In genomic region chr17:66946251-66946650, GRCh38 we compare ENCODE assay signal across 31 cellular contexts. TPM values are rescaled to one million over a fixed set of nuclear protein-coding genes. Genes with fewer than 3 reads are reported as not detected.
"Had no signal": no experiment of that assay in that cellular context is flagged by ENCODE, and none has a peak within 500 bp of the region (broad histone marks: within the 10 kb centered on the region; RNA-seq: fewer than 3 reads in every experiment).

No MANE protein-coding gene starts in this region.

- H3K27ac ChIP-seq: ascending aorta, gastroesophageal sphincter, hepatocyte, left ventricle myocardium inferior, ovary, psoas muscle, right atrium auricular region, thoracic aorta, upper lobe of left lung had no signal

- H3K27me3 ChIP-seq: ascending aorta, hepatocyte, ovary, right atrium auricular region, upper lobe of left lung had no signal

- H3K36me3 ChIP-seq: ascending aorta, gastroesophageal sphincter, left ventricle myocardium inferior, ovary, right atrium auricular region, thoracic aorta, upper lobe of left lung had no signal

- H3K4me1 Mint-ChIP-seq: activated CD8-positive, alpha-beta memory T cell treated with anti-CD3 and anti-CD28 coated beads, Interleukin-2, amount 10 ng/mL, durations not matched to agents 7 days and 5 days; activated naive CD8-positive, alpha-beta T cell treated with anti-CD3 and anti-CD28 coated beads, Interleukin-2, amount 10 ng/mL, durations not matched to agents 7 days and 5 days; stimulated activated effector memory CD8-positive, alpha-beta T cell treated with anti-CD3 and anti-CD28 coated beads, Interleukin-12 subunit alpha, Interleukin-12 subunit beta, amount 100 ng/mL, for 72 hours had no signal

- DNase-seq: activated CD4-positive, alpha-beta T cell treated with anti-CD3 and anti-CD28 coated beads for 36 hours; activated CD4-positive, CD25-positive, alpha-beta regulatory T cell; activated CD8-positive, alpha-beta memory T cell treated with anti-CD3 and anti-CD28 coated beads, Interleukin-2, amount 10 ng/mL, durations not matched to agents 7 days and 5 days; activated CD8-positive, alpha-beta T cell treated with anti-CD3 and anti-CD28 coated beads, Interleukin-2, amount 10 ng/mL, durations not matched to agents 7 days and 5 days; activated effector memory CD4-positive, alpha-beta T cell treated with Interleukin-2 at 50 U/mL for 16 hours; activated naive CD8-positive, alpha-beta T cell treated with anti-CD3 and anti-CD28 coated beads, Interleukin-2, amount 10 ng/mL, durations not matched to agents 7 days and 5 days; activated T-cell treated with anti-CD3 and anti-CD28 coated beads for 4 hours; cortex of kidney; effector memory CD8-positive, alpha-beta T cell; left ventricle myocardium inferior; mesendoderm; nephron progenitor cell; ovary; stimulated activated CD4-positive, alpha-beta T cell treated with anti-CD3 and anti-CD28 coated beads, Interleukin-4, amount 100 ng/mL, for 1 hour; T-helper 1 cell; upper lobe of left lung had no signal

- H2AFZ ChIP-seq: hepatocyte had no signal

- H3K4me3 ChIP-seq: ascending aorta, gastroesophageal sphincter, hepatocyte, left ventricle myocardium inferior, lung, ovary, psoas muscle, right atrium auricular region, thoracic aorta, upper lobe of left lung had no signal

- H3K4me1 ChIP-seq: ascending aorta, left ventricle myocardium inferior had no signal

- FAIRE-seq: endothelial cell of umbilical vein had no signal

- H3K4me2 ChIP-seq: hepatocyte had no signal

- H3K4me3 Mint-ChIP-seq: activated CD4-positive, alpha-beta T cell treated with anti-CD3 and anti-CD28 coated beads for 36 hours; activated CD8-positive, alpha-beta memory T cell treated with anti-CD3 and anti-CD28 coated beads, Interleukin-2, amount 10 ng/mL, durations not matched to agents 7 days and 5 days; activated CD8-positive, alpha-beta T cell treated with anti-CD3 and anti-CD28 coated beads, Interleukin-2, amount 10 ng/mL, durations not matched to agents 7 days and 5 days; activated naive CD4-positive, alpha-beta T cell treated with anti-CD3 and anti-CD28 coated beads for 36 hours; activated naive CD8-positive, alpha-beta T cell treated with anti-CD3 and anti-CD28 coated beads, Interleukin-2, amount 10 ng/mL, durations not matched to agents 7 days and 5 days; effector memory CD8-positive, alpha-beta T cell; nephron progenitor cell; stimulated activated effector memory CD8-positive, alpha-beta T cell treated with anti-CD3 and anti-CD28 coated beads, Interleukin-12 subunit alpha, Interleukin-12 subunit beta, amount 100 ng/mL, for 72 hours; stimulated activated naive CD8-positive, alpha-beta T cell treated with anti-CD3 and anti-CD28 coated beads, Interleukin-15, Interleukin-2, amounts not matched to agents 100 ng/mL and 50 ng/mL, for 24 hours had no signal

- ATAC-seq: activated CD4-positive, alpha-beta T cell treated with anti-CD3 and anti-CD28 coated beads for 36 hours; activated CD8-positive, alpha-beta memory T cell treated with anti-CD3 and anti-CD28 coated beads, Interleukin-2, amount 10 ng/mL, durations not matched to agents 7 days and 5 days; activated CD8-positive, alpha-beta T cell treated with anti-CD3 and anti-CD28 coated beads, Interleukin-2, amount 10 ng/mL, durations not matched to agents 7 days and 5 days; effector memory CD8-positive, alpha-beta T cell; gastroesophageal sphincter; stimulated activated effector memory CD8-positive, alpha-beta T cell treated with anti-CD3 and anti-CD28 coated beads, Interleukin-12 subunit alpha, Interleukin-12 subunit beta, amount 100 ng/mL, for 72 hours had no signal

- H3K27ac Mint-ChIP-seq: activated CD4-positive, alpha-beta T cell treated with anti-CD3 and anti-CD28 coated beads for 36 hours; activated CD8-positive, alpha-beta memory T cell treated with anti-CD3 and anti-CD28 coated beads, Interleukin-2, amount 10 ng/mL, durations not matched to agents 7 days and 5 days; activated CD8-positive, alpha-beta T cell treated with anti-CD3 and anti-CD28 coated beads, Interleukin-2, amount 10 ng/mL, durations not matched to agents 7 days and 5 days; activated naive CD4-positive, alpha-beta T cell treated with anti-CD3 and anti-CD28 coated beads for 36 hours; activated naive CD8-positive, alpha-beta T cell treated with anti-CD3 and anti-CD28 coated beads, Interleukin-2, amount 10 ng/mL, durations not matched to agents 7 days and 5 days; effector memory CD8-positive, alpha-beta T cell; nephron progenitor cell; stimulated activated effector memory CD8-positive, alpha-beta T cell treated with anti-CD3 and anti-CD28 coated beads, Interleukin-12 subunit alpha, Interleukin-12 subunit beta, amount 100 ng/mL, for 72 hours; stimulated activated naive CD8-positive, alpha-beta T cell treated with anti-CD3 and anti-CD28 coated beads, Interleukin-15, Interleukin-2, amounts not matched to agents 100 ng/mL and 50 ng/mL, for 24 hours had no signal

- H3K79me2 ChIP-seq: hepatocyte had no signal

- H3K9me3 Mint-ChIP-seq: activated naive CD4-positive, alpha-beta T cell treated with anti-CD3 and anti-CD28 coated beads for 36 hours; activated naive CD8-positive, alpha-beta T cell treated with anti-CD3 and anti-CD28 coated beads, Interleukin-2, amount 10 ng/mL, durations not matched to agents 7 days and 5 days; effector memory CD8-positive, alpha-beta T cell; stimulated activated effector memory CD8-positive, alpha-beta T cell treated with anti-CD3 and anti-CD28 coated beads, Interleukin-12 subunit alpha, Interleukin-12 subunit beta, amount 100 ng/mL, for 72 hours; stimulated activated naive CD8-positive, alpha-beta T cell treated with anti-CD3 and anti-CD28 coated beads, Interleukin-15, Interleukin-2, amounts not matched to agents 100 ng/mL and 50 ng/mL, for 24 hours had no signal

- H3K36me3 Mint-ChIP-seq: activated CD8-positive, alpha-beta memory T cell treated with anti-CD3 and anti-CD28 coated beads, Interleukin-2, amount 10 ng/mL, durations not matched to agents 7 days and 5 days; activated naive CD8-positive, alpha-beta T cell treated with anti-CD3 and anti-CD28 coated beads, Interleukin-2, amount 10 ng/mL, durations not matched to agents 7 days and 5 days; stimulated activated effector memory CD8-positive, alpha-beta T cell treated with anti-CD3 and anti-CD28 coated beads, Interleukin-12 subunit alpha, Interleukin-12 subunit beta, amount 100 ng/mL, for 72 hours had no signal

- H3K9me3 ChIP-seq: ascending aorta, gastroesophageal sphincter, left ventricle myocardium inferior, ovary, psoas muscle, right atrium auricular region, thoracic aorta, upper lobe of left lung had no signal

RNA-seq across cellular contexts. Expression of gene CACNG4, which starts 18.3 kb away (rescaled TPM):
- total RNA-seq: activated CD4-positive, alpha-beta T cell treated with anti-CD3 and anti-CD28 coated beads for 36 hours; activated CD8-positive, alpha-beta memory T cell treated with anti-CD3 and anti-CD28 coated beads, Interleukin-2, amount 10 ng/mL, durations not matched to agents 7 days and 5 days; activated CD8-positive, alpha-beta T cell treated with anti-CD3 and anti-CD28 coated beads, Interleukin-2, amount 10 ng/mL, durations not matched to agents 7 days and 5 days; activated naive CD4-positive, alpha-beta T cell treated with anti-CD3 and anti-CD28 coated beads for 36 hours; activated naive CD8-positive, alpha-beta T cell treated with anti-CD3 and anti-CD28 coated beads, Interleukin-2, amount 10 ng/mL, durations not matched to agents 7 days and 5 days; ascending aorta; endothelial cell of umbilical vein; fibroblast of lung; fibroblast of villous mesenchyme; left ventricle myocardium inferior; mononuclear cell; psoas muscle; subcutaneous adipose tissue; thoracic aorta had no signal
- polyA plus RNA-seq: endothelial cell of umbilical vein, fibroblast of lung had no signal
